ENCODE assay signal across 9 cellular contexts in genomic region chr2:112749755-112750559, GRCh38. TPM values are rescaled to one million over a fixed set of nuclear protein-coding genes. Genes with fewer than 3 reads are reported as not detected.
DNase-seq lines count a peak whose midpoint lies in the region; ATAC-seq and TF ChIP-seq lines count a peak whose summit lies in the region.
"Had no signal": no experiment of that assay in that cellular context is flagged by ENCODE, and none has a peak within 500 bp of the region (broad histone marks: within the 10 kb centered on the region; RNA-seq: fewer than 3 reads in every experiment).

No MANE protein-coding gene starts in this region.

- H3K27ac Mint-ChIP-seq in activated CD8-positive, alpha-beta T cell treated with anti-CD3 and anti-CD28 coated beads, Interleukin-2, amount 10 ng/mL, durations not matched to agents 7 days and 5 days = peak overlapping the region; percentile 28

- peak; percentile 65 for ATAC-seq in HG03139 (IDR thresholded peaks at IDR 0.05; ENCODE audit: unreplicated experiment)
- peak; percentile 93 for ATAC-seq in activated CD8-positive, alpha-beta T cell treated with anti-CD3 and anti-CD28 coated beads, Interleukin-2, amount 10 ng/mL, durations not matched to agents 7 days and 5 days

- H3K4ac ChIP-seq in mesendoderm (ENCODE audit: low read depth, low read length) = no peak overlapping the region

- CTCF ChIA-PET in activated CD8-positive, alpha-beta T cell treated with anti-CD3 and anti-CD28 coated beads, Interleukin-2, amount 10 ng/mL, durations not matched to agents 7 days and 5 days (lab: Charles Lee) = interaction anchor here (0.6 to 10.3 kb wide), 59 partner anchors 10 to 249 kb away, joined by 3 to 242 read pairs (median 4); partner anchors contain the start of genes IL1A, IL1B and SLC20A1

- no peak overlapping the region for H3K56ac ChIP-seq in mesendoderm (ENCODE audit: low read length)

- intact Hi-C loops in dorsolateral prefrontal cortex (cut with DNase I) = loop anchor here (2.0 to 5.0 kb wide), 3 partner anchors 135 to 192 kb away; no protein-coding TSS in a partner anchor

- no peaks in the 10 kb centered on the region for H3K4me1 ChIP-seq in mesendoderm (ENCODE audit: control insufficient read depth, low read depth, low read length)

- H2AK5ac ChIP-seq in mesendoderm (ENCODE audit: low read length) = no peak overlapping the region

- TF ChIP-seq CTCF in dorsolateral prefrontal cortex (IDR thresholded peaks at IDR 0.05 in 54 of 56, conservative IDR thresholded peaks at IDR 0.05 in 2 of 56; ENCODE audit: low read depth in 1 of 56, partially characterized antibody in 56 of 56) = peak; percentile 73 to 98 (median 93)

- H3K27me3 ChIP-seq in dorsolateral prefrontal cortex = no peaks in the 10 kb centered on the region
- H3K27me3 ChIP-seq in mesendoderm (ENCODE audit: insufficient read depth, low read length, poor library complexity) = no peaks in the 10 kb centered on the region

- H3K4me3 Mint-ChIP-seq in activated CD8-positive, alpha-beta T cell treated with anti-CD3 and anti-CD28 coated beads, Interleukin-2, amount 10 ng/mL, durations not matched to agents 7 days and 5 days = no peak overlapping the region

- H3K79me1 ChIP-seq in mesendoderm (ENCODE audit: low read length) = peaks cover 2% of the 10 kb centered on the region

- H3K23ac ChIP-seq in mesendoderm (ENCODE audit: low read length) = no peak overlapping the region

- H3K27ac ChIP-seq in dorsolateral prefrontal cortex (peak overlapping the region in 31 of 59 donors; percentile 1 to 72 (median 38)), mesendoderm (ENCODE audit: low read depth, low read length) (no peak overlapping the region)

- no peak overlapping the region for H3K4me2 ChIP-seq in mesendoderm (ENCODE audit: low read length)

- no peak overlapping the region for H4K5ac ChIP-seq in mesendoderm (ENCODE audit: low read length)

- H3K18ac ChIP-seq in mesendoderm (ENCODE audit: low read length) = no peak overlapping the region

- peaks cover 37% of the 10 kb centered on the region for H3K4me1 Mint-ChIP-seq in activated CD8-positive, alpha-beta T cell treated with anti-CD3 and anti-CD28 coated beads, Interleukin-2, amount 10 ng/mL, durations not matched to agents 7 days and 5 days (ENCODE audit: low read depth)

- H3K79me2 ChIP-seq in mesendoderm (ENCODE audit: control insufficient read depth, insufficient read depth, low read length) = no peaks in the 10 kb centered on the region

- no peak overlapping the region for H2BK5ac ChIP-seq in mesendoderm (ENCODE audit: low read length)

- no peaks in the 10 kb centered on the region for H3K27me3 Mint-ChIP-seq in activated CD8-positive, alpha-beta T cell treated with anti-CD3 and anti-CD28 coated beads, Interleukin-2, amount 10 ng/mL, durations not matched to agents 7 days and 5 days (ENCODE audit: low read depth)

- H3K9me3 Mint-ChIP-seq in activated CD8-positive, alpha-beta T cell treated with anti-CD3 and anti-CD28 coated beads, Interleukin-2, amount 10 ng/mL, durations not matched to agents 7 days and 5 days (ENCODE audit: insufficient read depth) = no peaks in the 10 kb centered on the region

- H2BK120ac ChIP-seq in mesendoderm (ENCODE audit: low read depth, low read length) = no peak overlapping the region

- H3K4me3 ChIP-seq in dorsolateral prefrontal cortex = peak overlapping the region in 3 of 59 donors; percentile 2 to 21 (median 8)
- H3K4me3 ChIP-seq in mesendoderm (ENCODE audit: low read length) = no peak overlapping the region

- peak; percentile 11 to 46 for DNase-seq in NCI-H446 (lab: John Stamatoyannopoulos, UW)
- no peak for DNase-seq in NCI-H446 treated with DMSO at 0.1 percent for 48 hours (lab: John Stamatoyannopoulos, UW)
- DNase-seq in NCI-H774 (lab: John Stamatoyannopoulos, UW) = peak; percentile 24
- DNase-seq in activated CD8-positive, alpha-beta T cell treated with anti-CD3 and anti-CD28 coated beads, Interleukin-2, amount 10 ng/mL, durations not matched to agents 7 days and 5 days = peak; percentile 87
- DNase-seq in dorsolateral prefrontal cortex = peak; percentile 58 to 84 (median 68)
- peak; percentile 84 for DNase-seq in mesendoderm
- peak; percentile 68 to 75 for DNase-seq in stimulated activated CD8-positive, alpha-beta memory T cell treated with anti-CD3 and anti-CD28 coated beads, Interleukin-2, amount 100 ng/mL, for 48 hours (ENCODE audit: low read depth in 2 of 2)

- no peak overlapping the region for H2BK15ac ChIP-seq in mesendoderm (replicated peaks; ENCODE audit: low read depth)

- POLR2A ChIA-PET in activated CD8-positive, alpha-beta T cell treated with anti-CD3 and anti-CD28 coated beads, Interleukin-2, amount 10 ng/mL, durations not matched to agents 7 days and 5 days (lab: Charles Lee) = interaction anchor here (0.5 to 1.7 kb wide), 4 partner anchors 135 to 246 kb away, joined by 3 to 7 read pairs (median 4); no protein-coding TSS in a partner anchor

- H4K8ac ChIP-seq in mesendoderm (ENCODE audit: low read depth, low read length) = no peak overlapping the region

- no CpG with 5 or more reads among the region's 9 CpGs for WGBS in mesendoderm (ENCODE audit: extremely low coverage, insufficient coverage, low lambda C conversion rate)

- peaks cover 2% of the 10 kb centered on the region for H3K36me3 ChIP-seq in mesendoderm (ENCODE audit: control insufficient read depth, insufficient read depth, low read length)

- H3K9ac ChIP-seq in mesendoderm (ENCODE audit: low read length) = no peak overlapping the region

- peaks cover 80% of the 10 kb centered on the region for H3K36me3 Mint-ChIP-seq in activated CD8-positive, alpha-beta T cell treated with anti-CD3 and anti-CD28 coated beads, Interleukin-2, amount 10 ng/mL, durations not matched to agents 7 days and 5 days (ENCODE audit: low read depth)

RNA-seq across cellular contexts. Expression of gene CKAP2L, which starts 14.5 kb away (rescaled TPM):
- total RNA-seq in activated CD8-positive, alpha-beta T cell treated with anti-CD3 and anti-CD28 coated beads, Interleukin-2, amount 10 ng/mL, durations not matched to agents 7 days and 5 days = 10 to 100 TPM; 59.3 to 63.4 TPM
- 1 to 10 TPM in 11 of 120 experiments, under 1 TPM in 82, not detected in 27; 0.09 to 1.7 (median 0.47) TPM for total RNA-seq in dorsolateral prefrontal cortex
- 18.4 TPM for polyA plus RNA-seq in mesendoderm (2013, experiment 1 of 2)
- polyA plus RNA-seq in mesendoderm (2013, experiment 2 of 2) = 17.9 TPM

RNA-seq across cellular contexts. Expression of gene NT5DC4, which starts 29.1 kb away (rescaled TPM):
- total RNA-seq in activated CD8-positive, alpha-beta T cell treated with anti-CD3 and anti-CD28 coated beads, Interleukin-2, amount 10 ng/mL, durations not matched to agents 7 days and 5 days = not detected
- 1 to 10 TPM in 11 of 120 experiments, under 1 TPM in 13, not detected in 96; 0.18 to 4.5 (median 0.84) TPM for total RNA-seq in dorsolateral prefrontal cortex
- not detected for polyA plus RNA-seq in mesendoderm (2013, experiment 1 of 2)
- 3.1 TPM for polyA plus RNA-seq in mesendoderm (2013, experiment 2 of 2)
- total RNA-seq: subcutaneous adipose tissue had no signal

RNA-seq across cellular contexts. Expression of gene IL1A, which starts 34.3 kb away (rescaled TPM):
- not detected for total RNA-seq in activated CD8-positive, alpha-beta T cell treated with anti-CD3 and anti-CD28 coated beads, Interleukin-2, amount 10 ng/mL, durations not matched to agents 7 days and 5 days
- total RNA-seq in dorsolateral prefrontal cortex = under 1 TPM in 69 of 120 experiments, not detected in 51; 0.21 to 0.97 (median 0.39) TPM
- polyA plus RNA-seq in mesendoderm (2013, experiment 1 of 2) = 0.53 TPM
- 0.59 TPM for polyA plus RNA-seq in mesendoderm (2013, experiment 2 of 2)
- total RNA-seq: subcutaneous adipose tissue had no signal

Comparison
In these comparisons a context has a peak if more than half of its experiments do, and no peak if none do; other contexts are left out.
1. RNA of gene CKAP2L, which starts 14.5 kb away (total RNA-seq): 59.3 to 63.4 TPM in activated CD8-positive, alpha-beta T cell treated with anti-CD3 and anti-CD28 coated beads, Interleukin-2, amount 10 ng/mL, durations not matched to agents 7 days and 5 days; 0.09 to 1.7 TPM in dorsolateral prefrontal cortex; every median in the first group is over 10 times any median in the second.